1 cellular context compared by ENCODE assay signal in the genomic region with DNA sequence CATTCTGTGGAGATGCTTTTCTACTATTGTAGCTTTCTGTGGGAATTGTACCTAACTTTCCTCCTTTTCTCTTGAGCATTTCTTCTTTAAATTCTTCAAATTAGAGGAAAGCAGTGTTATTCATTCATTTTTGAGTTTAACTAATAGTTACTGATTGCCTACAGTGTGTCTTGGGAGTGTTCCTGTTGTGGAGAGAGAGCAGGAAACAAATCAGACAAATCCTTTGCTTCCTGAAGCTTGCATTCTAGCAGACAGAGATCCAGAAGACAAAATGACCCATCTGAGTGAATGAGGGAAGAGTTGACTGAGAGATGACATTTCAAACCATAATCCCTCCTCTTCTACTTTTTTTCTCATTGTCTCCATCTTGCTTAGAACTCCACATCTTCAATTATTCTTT.
TF ChIP-seq lines count a peak whose summit lies in the region.

No MANE protein-coding gene starts in this region.

TF ChIP-seq in endothelial cell of umbilical vein, 7 proteins besides CTCF, POLR2A, EP300 and RAD21:
- TF ChIP-seq GATA2 (IDR thresholded peaks at IDR 0.05; ENCODE audit: insufficient read depth, insufficient read length, low read depth, low read length) (no peak), FOS (IDR thresholded peaks at IDR 0.05; ENCODE audit: borderline replicate concordance, insufficient read depth, low read length) (peak; percentile 6)
